In the genomic region with DNA sequence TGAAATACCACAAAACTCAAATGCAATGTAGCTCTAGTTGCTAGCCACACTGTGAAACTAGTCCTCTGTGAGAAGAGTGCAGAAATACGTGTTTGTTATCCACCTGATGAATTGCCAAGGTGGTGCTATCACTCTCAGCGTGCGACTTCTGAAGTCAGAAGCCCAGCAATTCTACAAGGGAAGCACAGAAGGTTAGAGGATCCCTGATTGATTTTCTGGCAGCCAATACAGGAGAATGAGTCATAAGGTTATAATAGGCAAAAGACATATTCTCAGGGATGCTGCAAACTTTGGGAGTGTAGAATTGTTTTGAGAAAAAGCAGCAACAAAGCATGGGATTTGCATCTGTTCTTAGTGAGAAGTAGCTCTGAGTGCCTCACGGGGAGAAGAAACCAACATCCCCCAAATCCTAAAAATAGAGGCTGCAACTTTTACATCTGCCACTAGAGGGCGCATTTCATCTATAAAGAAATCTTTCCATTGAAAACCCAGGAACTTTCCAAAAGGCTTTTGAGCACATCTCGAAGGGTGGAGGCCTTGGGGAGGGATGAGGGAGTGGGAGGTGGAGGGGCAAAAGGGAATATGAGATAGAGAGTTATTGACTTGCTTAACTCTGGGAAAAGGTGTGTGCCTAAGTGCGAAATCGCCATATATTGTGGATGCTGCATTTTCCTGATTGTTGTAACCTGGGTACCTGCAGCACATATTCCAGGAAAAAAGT, we compare ENCODE assay signal across 8 cellular contexts.
DNase-seq lines count a peak whose midpoint lies in the region; ATAC-seq and TF ChIP-seq lines count a peak whose summit lies in the region.

No MANE protein-coding gene starts in this region.

- H3K4me3 ChIP-seq in SK-N-SH (ENCODE audit: low read depth in 2 of 2, low read length in 1 of 2): no peak overlapping the region; a peak in 1 of 4 replicates

- peaks cover 0 to 13% of the 10 kb centered on the region in 2 experiments; a peak in 2 of 4 replicates for H3K4me1 ChIP-seq in SK-N-SH (ENCODE audit: control insufficient read depth in 1 of 2, insufficient read depth in 2 of 2, low read depth in 1 of 2, low read length in 1 of 2)

- no peaks in the 10 kb centered on the region for H3K9me2 ChIP-seq in SK-N-SH

- H3K27ac Mint-ChIP-seq in endothelial cell (ENCODE audit: unreplicated experiment) (no peak overlapping the region), T-helper 17 cell (no peak overlapping the region)

- H3K36me3 Mint-ChIP-seq in endothelial cell (ENCODE audit: low read depth, unreplicated experiment) (no peaks in the 10 kb centered on the region), T-helper 17 cell (ENCODE audit: low read depth) (no peaks in the 10 kb centered on the region)

- no peaks in the 10 kb centered on the region; the same call in 1 of the 2 replicates for H3K27me3 ChIP-seq in SK-N-SH (ENCODE audit: insufficient read depth)

- no peak overlapping the region for H3K4me2 ChIP-seq in SK-N-SH

- ATAC-seq in HG03159 (IDR thresholded peaks at IDR 0.05; ENCODE audit: unreplicated experiment) (no peak), T-helper 17 cell (no peak)

- no peaks in the 10 kb centered on the region for H3K9me3 ChIP-seq in SK-N-SH
- H3K9me3 ChIP-seq in T-helper 17 cell (ENCODE audit: control insufficient read depth, low read length, poor library complexity, severe bottlenecking): no peaks in the 10 kb centered on the region

- no peaks in the 10 kb centered on the region for H3K79me2 ChIP-seq in SK-N-SH (ENCODE audit: insufficient read depth)

- H3K27me3 Mint-ChIP-seq in endothelial cell (ENCODE audit: unreplicated experiment): no peaks in the 10 kb centered on the region
- H3K27me3 Mint-ChIP-seq in T-helper 17 cell: peaks cover 5% of the 10 kb centered on the region

- H3K4me1 Mint-ChIP-seq in endothelial cell (ENCODE audit: unreplicated experiment): no peaks in the 10 kb centered on the region
- H3K4me1 Mint-ChIP-seq in T-helper 17 cell: peaks cover 5% of the 10 kb centered on the region

- TF ChIP-seq RAD21 in SK-N-SH (IDR thresholded peaks at IDR 0.05; ENCODE audit: low read length): peak; percentile 67

- no peak overlapping the region for H3K27ac ChIP-seq in SK-N-SH (ENCODE audit: low read depth in 2 of 2, low read length in 1 of 2)

- no peak overlapping the region for H3K9ac ChIP-seq in SK-N-SH

- CTCF ChIA-PET in SK-N-SH (lab: Yijun Ruan, JAX): interaction anchor here (0.6 to 5.6 kb wide), 39 partner anchors 8 to 906 kb away, joined by 3 to 146 read pairs (median 3); no protein-coding TSS in a partner anchor

- 23% methylated on average over 8 of the region's 8 CpGs for WGBS in SK-N-SH (ENCODE audit: low lambda C conversion rate)

- H3K9me3 Mint-ChIP-seq in endothelial cell (ENCODE audit: unreplicated experiment): no peaks in the 10 kb centered on the region

- H2AFZ ChIP-seq in SK-N-SH (ENCODE audit: low read depth): no peak overlapping the region

- H3F3A ChIP-seq in SK-N-SH (replicated peaks; ENCODE audit: insufficient read depth): no peaks in the 10 kb centered on the region

- peak; percentile 8 for DNase-seq in activated T-cell treated with anti-CD3 and anti-CD28 coated beads for 1 hour (ENCODE audit: low read depth)
- DNase-seq in activated T-cell treated with anti-CD3 and anti-CD28 coated beads, Interleukin-2, amount 50 U/mL, for 1 hour: no peak
- peak; percentile 34 for DNase-seq in M059J (ENCODE audit: low read depth)
- peak; percentile 40 for DNase-seq in SK-N-SH
- peak; percentile 54 for DNase-seq in endothelial cell (ENCODE audit: low spot score)
- peak; percentile 73 for DNase-seq in myocyte (ENCODE audit: low read depth)
- no peak for DNase-seq in T-helper 17 cell

- H3K36me3 ChIP-seq in SK-N-SH (replicated peaks in 1 of 2; ENCODE audit: control insufficient read depth in 1 of 2, insufficient read depth in 2 of 2, low read length in 1 of 2): no peaks in the 10 kb centered on the region

- no peak for TF ChIP-seq EP300 in SK-N-SH (IDR thresholded peaks at IDR 0.05; ENCODE audit: borderline replicate concordance in 1 of 2, low read depth in 1 of 2, low read length in 1 of 2)

- TF ChIP-seq CTCF in SK-N-SH (IDR thresholded peaks at IDR 0.05) (peak; percentile 88), endothelial cell (IDR thresholded peaks at IDR 0.05; ENCODE audit: unreplicated experiment) (peak; percentile 99)

- POLR2A ChIA-PET in SK-N-SH (lab: Yijun Ruan, JAX): no interaction called here

- no peaks in the 10 kb centered on the region for H4K20me1 ChIP-seq in SK-N-SH (ENCODE audit: insufficient read depth)

- H3K4me3 Mint-ChIP-seq in endothelial cell (ENCODE audit: unreplicated experiment) (no peak overlapping the region), T-helper 17 cell (no peak overlapping the region)

TF ChIP-seq in SK-N-SH, 30 proteins besides CTCF, POLR2A, EP300 and RAD21 (continues in another document):
- TF ChIP-seq POLR2AphosphoS5 (IDR thresholded peaks at IDR 0.05; ENCODE audit: low read depth, low read length) (no peak), RCOR1 (IDR thresholded peaks at IDR 0.05; ENCODE audit: low read length) (no peak), YY1 (IDR thresholded peaks at IDR 0.05; ENCODE audit: low read depth) (no peak), CHD2 (IDR thresholded peaks at IDR 0.05; ENCODE audit: low read length, partially characterized antibody) (no peak), SMC3 (IDR thresholded peaks at IDR 0.05; ENCODE audit: low read depth, low read length) (no peak), JUND (IDR thresholded peaks at IDR 0.05) (no peak), NFIC (IDR thresholded peaks at IDR 0.05; ENCODE audit: borderline replicate concordance) (no peak), FOSL2 (IDR thresholded peaks at IDR 0.05; ENCODE audit: borderline replicate concordance, low read depth) (no peak), TEAD4 (IDR thresholded peaks at IDR 0.05; ENCODE audit: borderline replicate concordance, insufficient read depth) (no peak), RFX5 (IDR thresholded peaks at IDR 0.05; ENCODE audit: low read length) (no peak), EZH2phosphoT487 (IDR thresholded peaks at IDR 0.05; ENCODE audit: borderline replicate concordance, low read depth) (no peak), TCF12 (IDR thresholded peaks at IDR 0.05) (no peak)
- TF ChIP-seq, protein P1, sequence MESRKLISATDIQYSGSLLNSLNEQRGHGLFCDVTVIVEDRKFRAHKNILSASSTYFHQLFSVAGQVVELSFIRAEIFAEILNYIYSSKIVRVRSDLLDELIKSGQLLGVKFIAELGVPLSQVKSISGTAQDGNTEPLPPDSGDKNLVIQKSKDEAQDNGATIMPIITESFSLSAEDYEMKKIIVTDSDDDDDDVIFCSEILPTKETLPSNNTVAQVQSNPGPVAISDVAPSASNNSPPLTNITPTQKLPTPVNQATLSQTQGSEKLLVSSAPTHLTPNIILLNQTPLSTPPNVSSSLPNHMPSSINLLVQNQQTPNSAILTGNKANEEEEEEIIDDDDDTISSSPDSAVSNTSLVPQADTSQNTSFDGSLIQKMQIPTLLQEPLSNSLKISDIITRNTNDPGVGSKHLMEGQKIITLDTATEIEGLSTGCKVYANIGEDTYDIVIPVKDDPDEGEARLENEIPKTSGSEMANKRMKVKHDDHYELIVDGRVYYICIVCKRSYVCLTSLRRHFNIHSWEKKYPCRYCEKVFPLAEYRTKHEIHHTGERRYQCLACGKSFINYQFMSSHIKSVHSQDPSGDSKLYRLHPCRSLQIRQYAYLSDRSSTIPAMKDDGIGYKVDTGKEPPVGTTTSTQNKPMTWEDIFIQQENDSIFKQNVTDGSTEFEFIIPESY (IDR thresholded peaks at IDR 0.05; ENCODE audit: borderline replicate concordance, low read depth): no peak
- TF ChIP-seq, protein P2, sequence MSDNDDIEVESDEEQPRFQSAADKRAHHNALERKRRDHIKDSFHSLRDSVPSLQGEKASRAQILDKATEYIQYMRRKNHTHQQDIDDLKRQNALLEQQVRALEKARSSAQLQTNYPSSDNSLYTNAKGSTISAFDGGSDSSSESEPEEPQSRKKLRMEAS (IDR thresholded peaks at IDR 0.05; ENCODE audit: low read depth): no peak
- TF ChIP-seq, protein P3, sequence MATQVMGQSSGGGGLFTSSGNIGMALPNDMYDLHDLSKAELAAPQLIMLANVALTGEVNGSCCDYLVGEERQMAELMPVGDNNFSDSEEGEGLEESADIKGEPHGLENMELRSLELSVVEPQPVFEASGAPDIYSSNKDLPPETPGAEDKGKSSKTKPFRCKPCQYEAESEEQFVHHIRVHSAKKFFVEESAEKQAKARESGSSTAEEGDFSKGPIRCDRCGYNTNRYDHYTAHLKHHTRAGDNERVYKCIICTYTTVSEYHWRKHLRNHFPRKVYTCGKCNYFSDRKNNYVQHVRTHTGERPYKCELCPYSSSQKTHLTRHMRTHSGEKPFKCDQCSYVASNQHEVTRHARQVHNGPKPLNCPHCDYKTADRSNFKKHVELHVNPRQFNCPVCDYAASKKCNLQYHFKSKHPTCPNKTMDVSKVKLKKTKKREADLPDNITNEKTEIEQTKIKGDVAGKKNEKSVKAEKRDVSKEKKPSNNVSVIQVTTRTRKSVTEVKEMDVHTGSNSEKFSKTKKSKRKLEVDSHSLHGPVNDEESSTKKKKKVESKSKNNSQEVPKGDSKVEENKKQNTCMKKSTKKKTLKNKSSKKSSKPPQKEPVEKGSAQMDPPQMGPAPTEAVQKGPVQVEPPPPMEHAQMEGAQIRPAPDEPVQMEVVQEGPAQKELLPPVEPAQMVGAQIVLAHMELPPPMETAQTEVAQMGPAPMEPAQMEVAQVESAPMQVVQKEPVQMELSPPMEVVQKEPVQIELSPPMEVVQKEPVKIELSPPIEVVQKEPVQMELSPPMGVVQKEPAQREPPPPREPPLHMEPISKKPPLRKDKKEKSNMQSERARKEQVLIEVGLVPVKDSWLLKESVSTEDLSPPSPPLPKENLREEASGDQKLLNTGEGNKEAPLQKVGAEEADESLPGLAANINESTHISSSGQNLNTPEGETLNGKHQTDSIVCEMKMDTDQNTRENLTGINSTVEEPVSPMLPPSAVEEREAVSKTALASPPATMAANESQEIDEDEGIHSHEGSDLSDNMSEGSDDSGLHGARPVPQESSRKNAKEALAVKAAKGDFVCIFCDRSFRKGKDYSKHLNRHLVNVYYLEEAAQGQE (IDR thresholded peaks at IDR 0.05; ENCODE audit: low read depth, low read length): no peak
- TF ChIP-seq, protein P4, sequence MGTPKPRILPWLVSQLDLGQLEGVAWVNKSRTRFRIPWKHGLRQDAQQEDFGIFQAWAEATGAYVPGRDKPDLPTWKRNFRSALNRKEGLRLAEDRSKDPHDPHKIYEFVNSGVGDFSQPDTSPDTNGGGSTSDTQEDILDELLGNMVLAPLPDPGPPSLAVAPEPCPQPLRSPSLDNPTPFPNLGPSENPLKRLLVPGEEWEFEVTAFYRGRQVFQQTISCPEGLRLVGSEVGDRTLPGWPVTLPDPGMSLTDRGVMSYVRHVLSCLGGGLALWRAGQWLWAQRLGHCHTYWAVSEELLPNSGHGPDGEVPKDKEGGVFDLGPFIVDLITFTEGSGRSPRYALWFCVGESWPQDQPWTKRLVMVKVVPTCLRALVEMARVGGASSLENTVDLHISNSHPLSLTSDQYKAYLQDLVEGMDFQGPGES (IDR thresholded peaks at IDR 0.05; ENCODE audit: low read depth, low read length): no peak

Comparison
In these comparisons a context has a peak if more than half of its experiments do, and no peak if none do; other contexts are left out.
1. DNase-seq: peak in activated T-cell treated with anti-CD3 and anti-CD28 coated beads for 1 hour (single experiment), M059J (single experiment), SK-N-SH (single experiment), endothelial cell (single experiment) and myocyte (single experiment); none in activated T-cell treated with anti-CD3 and anti-CD28 coated beads, Interleukin-2, amount 50 U/mL, for 1 hour (single experiment) and T-helper 17 cell (0 of 3).